8 cellular contexts compared by ENCODE assay signal in genomic region chr9:15553528-15553898, GRCh38.
DNase-seq lines count a peak whose midpoint lies in the region; ATAC-seq, FAIRE-seq and TF ChIP-seq lines count a peak whose summit lies in the region.

No MANE protein-coding gene starts in this region.

- peak overlapping the region; percentile 28 for H3K9ac ChIP-seq in rectal smooth muscle tissue (ENCODE audit: low read length)

- CTCF ChIA-PET in HEK293T (lab: Yijun Ruan, JAX) = no interaction called here

- TF ChIP-seq POLR2A in NB4 (IDR thresholded peaks at IDR 0.05; ENCODE audit: extremely low read depth, insufficient read length) = no peak

- H3K4me3 ChIP-seq in NB4 (ENCODE audit: low read depth, low read length) (peak overlapping the region; percentile 85), epithelial cell of esophagus (ENCODE audit: low read length) (peak overlapping the region; percentile 86), rectal smooth muscle tissue (ENCODE audit: low read length) (peak overlapping the region; percentile 99)

- H3K36me3 ChIP-seq in rectal smooth muscle tissue (ENCODE audit: control insufficient read depth, insufficient read depth, low read length) = no peaks in the 10 kb centered on the region

- TF ChIP-seq CTCF in NB4 (IDR thresholded peaks at IDR 0.05; ENCODE audit: low read depth, low read length) (no peak), epithelial cell of esophagus (IDR thresholded peaks at IDR 0.05; ENCODE audit: insufficient read depth, low read depth, low read length, missing control alignments) (no peak)

- peak; percentile 21 for ATAC-seq in GM21825 (IDR thresholded peaks at IDR 0.05; ENCODE audit: unreplicated experiment)

- peak; percentile 42 for FAIRE-seq in GM18507 (lab: Jason Lieb, UNC)

- peak overlapping the region; percentile 82 for H3K27ac ChIP-seq in rectal smooth muscle tissue (ENCODE audit: low read depth, low read length)

- POLR2A ChIA-PET in HEK293T (lab: Yijun Ruan, JAX) = interaction anchor here (1.0 to 2.3 kb wide), 8 partner anchors 9 to 53 kb away, joined by 3 to 43 read pairs (median 4); partner anchors contain the start of gene PSIP1

- DNase-seq in GM18507 (ENCODE audit: extremely low spot score, insufficient read length, low read depth) (no peak), NB4 (ENCODE audit: low read depth) (no peak), epithelial cell of esophagus (ENCODE audit: low read depth) (no peak), HEK293T (ENCODE audit: extremely low spot score) (no peak), DMS 273 treated with DMSO at 0.1 percent for 48 hours (lab: John Stamatoyannopoulos, UW) (no peak), NCI-H187 treated with DMSO at 0.1 percent for 48 hours (lab: John Stamatoyannopoulos, UW) (no peak)

- H3K4me1 ChIP-seq in rectal smooth muscle tissue (ENCODE audit: control insufficient read depth, insufficient read depth, low read length) = no peaks in the 10 kb centered on the region

- H3K27me3 ChIP-seq in rectal smooth muscle tissue (ENCODE audit: control insufficient read depth, insufficient read depth, low read length) = no peaks in the 10 kb centered on the region

TF ChIP-seq in HEK293T, 16 proteins besides CTCF, POLR2A, EP300 and RAD21:
- TF ChIP-seq L3MBTL2 (conservative IDR thresholded peaks at IDR 0.05) = no peak
